Comparison of ENCODE assay signal across 1 cellular context in the genomic region with DNA sequence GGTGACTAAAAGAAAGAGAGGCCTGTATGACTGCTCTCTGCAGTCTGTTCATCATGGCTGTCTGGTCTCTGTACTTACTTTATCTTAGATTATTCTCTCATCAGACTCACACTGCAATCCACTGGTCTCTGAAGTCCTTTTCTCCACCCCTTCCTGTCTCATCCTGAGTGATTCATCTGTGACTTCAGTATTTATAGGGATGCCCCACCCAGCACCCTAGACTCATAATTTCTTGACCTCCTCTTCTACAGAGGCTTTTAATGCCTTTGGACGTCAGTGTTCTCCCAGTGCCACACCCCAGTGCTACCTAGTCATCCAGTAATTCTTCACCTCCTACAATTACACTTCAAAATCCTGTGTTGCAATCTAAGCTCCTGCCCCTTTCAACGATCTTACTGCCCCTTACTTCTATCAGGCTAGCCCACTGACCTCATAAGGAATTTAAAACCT.
TF ChIP-seq lines count a peak whose summit lies in the region.

No MANE protein-coding gene starts in this region.

TF ChIP-seq in HCT116, 20 proteins besides CTCF, POLR2A, EP300 and RAD21 (continued from another document):
- no peak for TF ChIP-seq REST (IDR thresholded peaks at IDR 0.05; ENCODE audit: low read depth)
- TF ChIP-seq POLR2AphosphoS5 (IDR thresholded peaks at IDR 0.05; ENCODE audit: low read depth, low read length), result peak; percentile 86
- TF ChIP-seq EGR1 (IDR thresholded peaks at IDR 0.05; ENCODE audit: low read depth), result no peak
- peak; percentile 93 for TF ChIP-seq TCF7L2 (IDR thresholded peaks at IDR 0.05; ENCODE audit: borderline replicate concordance, extremely low read depth, insufficient read depth, insufficient read length)
- TF ChIP-seq EZH2 (IDR thresholded peaks at IDR 0.05), result no peak
- TF ChIP-seq, protein P1, sequence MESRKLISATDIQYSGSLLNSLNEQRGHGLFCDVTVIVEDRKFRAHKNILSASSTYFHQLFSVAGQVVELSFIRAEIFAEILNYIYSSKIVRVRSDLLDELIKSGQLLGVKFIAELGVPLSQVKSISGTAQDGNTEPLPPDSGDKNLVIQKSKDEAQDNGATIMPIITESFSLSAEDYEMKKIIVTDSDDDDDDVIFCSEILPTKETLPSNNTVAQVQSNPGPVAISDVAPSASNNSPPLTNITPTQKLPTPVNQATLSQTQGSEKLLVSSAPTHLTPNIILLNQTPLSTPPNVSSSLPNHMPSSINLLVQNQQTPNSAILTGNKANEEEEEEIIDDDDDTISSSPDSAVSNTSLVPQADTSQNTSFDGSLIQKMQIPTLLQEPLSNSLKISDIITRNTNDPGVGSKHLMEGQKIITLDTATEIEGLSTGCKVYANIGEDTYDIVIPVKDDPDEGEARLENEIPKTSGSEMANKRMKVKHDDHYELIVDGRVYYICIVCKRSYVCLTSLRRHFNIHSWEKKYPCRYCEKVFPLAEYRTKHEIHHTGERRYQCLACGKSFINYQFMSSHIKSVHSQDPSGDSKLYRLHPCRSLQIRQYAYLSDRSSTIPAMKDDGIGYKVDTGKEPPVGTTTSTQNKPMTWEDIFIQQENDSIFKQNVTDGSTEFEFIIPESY (IDR thresholded peaks at IDR 0.05; ENCODE audit: extremely low read depth, insufficient replicate concordance, low read length), result peak; percentile 73
- peak; percentile 68 for TF ChIP-seq YY1 (IDR thresholded peaks at IDR 0.05; ENCODE audit: extremely low read depth, insufficient replicate concordance, low read depth, low read length)
- peak; percentile 97 for TF ChIP-seq SP1 (IDR thresholded peaks at IDR 0.05; ENCODE audit: low read depth)
- peak; percentile 99 for TF ChIP-seq CEBPB (IDR thresholded peaks at IDR 0.05; ENCODE audit: low read depth)
- peak; percentile 95 for TF ChIP-seq FOSL1 (IDR thresholded peaks at IDR 0.05; ENCODE audit: low read depth)
- no peak for TF ChIP-seq ZFX (IDR thresholded peaks at IDR 0.05)
- no peak for TF ChIP-seq ELF1 (IDR thresholded peaks at IDR 0.05; ENCODE audit: borderline replicate concordance, low read depth)
